Comparison of ENCODE assay signal across 8 cellular contexts in genomic region chr20:53922901-53923314, GRCh38.
DNase-seq lines count a peak whose midpoint lies in the region; ATAC-seq, FAIRE-seq and TF ChIP-seq lines count a peak whose summit lies in the region.

No MANE protein-coding gene starts in this region.

- no peak for FAIRE-seq in RCC 7860 (lab: Jason Lieb, UNC)

- H3K27ac ChIP-seq in HL-60 (replicated peaks) = peak overlapping the region; percentile 86
- H3K27ac ChIP-seq in esophagus muscularis mucosa (replicated peaks in 1 of 4) = peak overlapping the region; percentile 21 to 58 (median 29)
- H3K27ac ChIP-seq in transverse colon = peak overlapping the region; percentile 23 to 62 (median 46)

- DNase-seq in HL-60 (ENCODE audit: low read depth in 1 of 2, low spot score in 1 of 2) (peak; percentile 84 to 92), esophagus muscularis mucosa (ENCODE audit: extremely low spot score) (no peak), transverse colon (peak; percentile 29), NCI-H1436 treated with DMSO at 0.1 percent for 48 hours (lab: John Stamatoyannopoulos, UW) (no peak), superior temporal gyrus (ENCODE audit: extremely low spot score) (no peak), RCC 7860 (ENCODE audit: low spot score) (no peak), NCI-H2171 (lab: John Stamatoyannopoulos, UW) (no peak)

- TF ChIP-seq EP300 in esophagus muscularis mucosa (IDR thresholded peaks at IDR 0.05) (no peak), transverse colon (IDR thresholded peaks at IDR 0.05; ENCODE audit: low read depth) (no peak)

- in situ Hi-C loops in transverse colon (cut with MboI; ENCODE audit: low pct_ligation_motif_present in 1 of 4, low pct_unique_long_range_greater_than_20kb in 1 of 4, low sequenced_read_pairs in 3 of 4) = loop anchor here in 2 of 4 donors (5.0 to 25.0 kb wide), 2 partner anchors 336 to 346 kb away; partner anchors contain the start of gene ZNF217 (in 1 of the 2)

- H3K4me3 ChIP-seq in HL-60 (replicated peaks; ENCODE audit: insufficient read depth, low read length) = no peak overlapping the region
- H3K4me3 ChIP-seq in esophagus muscularis mucosa = no peak overlapping the region
- no peak overlapping the region for H3K4me3 ChIP-seq in transverse colon

- H3K4me1 ChIP-seq in esophagus muscularis mucosa (peaks cover 13 to 23% (median 20%) of the 10 kb centered on the region in 4 donors), transverse colon (peaks cover 7 to 25% (median 14%) of the 10 kb centered on the region in 4 donors)

- TF ChIP-seq CTCF in HL-60 (IDR thresholded peaks at IDR 0.05; ENCODE audit: insufficient read depth, low read length) = no peak
- no peak for TF ChIP-seq CTCF in esophagus muscularis mucosa (IDR thresholded peaks at IDR 0.05)
- no peak for TF ChIP-seq CTCF in transverse colon (IDR thresholded peaks at IDR 0.05)

- TF ChIP-seq POLR2A in esophagus muscularis mucosa (IDR thresholded peaks at IDR 0.05; ENCODE audit: low read depth) (no peak), transverse colon (IDR thresholded peaks at IDR 0.05) (no peak)

- H3K9me3 ChIP-seq in esophagus muscularis mucosa (no peaks in the 10 kb centered on the region), transverse colon (no peaks in the 10 kb centered on the region)

- H3K27me3 ChIP-seq in HL-60 (ENCODE audit: insufficient read depth, poor library complexity, severe bottlenecking) = no peaks in the 10 kb centered on the region
- H3K27me3 ChIP-seq in esophagus muscularis mucosa = no peaks in the 10 kb centered on the region
- H3K27me3 ChIP-seq in transverse colon = no peaks in the 10 kb centered on the region

- no peaks in the 10 kb centered on the region for H3K36me3 ChIP-seq in esophagus muscularis mucosa
- no peaks in the 10 kb centered on the region for H3K36me3 ChIP-seq in transverse colon

- intact Hi-C loops in esophagus muscularis mucosa (cut with DNase I) (no loop called here), transverse colon (cut with DNase I; ENCODE audit: low total_unique reads) (no loop called here)

- WGBS in esophagus muscularis mucosa = 20% methylated on average over 4 of the region's 4 CpGs
- WGBS in transverse colon (ENCODE audit: low coverage in 1 of 2), 2 donors = 13 to 26% methylated on average over 4 of the region's 4 CpGs

- ATAC-seq in GM21381 (IDR thresholded peaks at IDR 0.05; ENCODE audit: unreplicated experiment) = peak; percentile 51

Comparison
In these comparisons a context has a peak if more than half of its experiments do, and no peak if none do; other contexts are left out.
1. DNase-seq: peak in HL-60 (2 of 2) and transverse colon (single experiment); none in esophagus muscularis mucosa (single experiment), NCI-H1436 treated with DMSO at 0.1 percent for 48 hours (single experiment), superior temporal gyrus (single experiment), RCC 7860 (single experiment) and NCI-H2171 (single experiment).
2. H3K27ac ChIP-seq: peak in every context shown above with its lines; median percentile 86 in HL-60; 46 in transverse colon; 29 in esophagus muscularis mucosa.